ENCODE assay signal across 19 cellular contexts in genomic region chr1:156738916-156739315, GRCh38. TPM values are rescaled to one million over a fixed set of nuclear protein-coding genes. Genes with fewer than 3 reads are reported as not detected.
DNase-seq lines count a peak whose midpoint lies in the region; ATAC-seq and TF ChIP-seq lines count a peak whose summit lies in the region.
"Had no signal": no experiment of that assay in that cellular context is flagged by ENCODE, and none has a peak within 500 bp of the region (broad histone marks: within the 10 kb centered on the region; RNA-seq: fewer than 3 reads in every experiment).

No MANE protein-coding gene starts in this region.

- POLR2A ChIA-PET in T-cell (lab: Charles Lee): interaction anchor here (0.7 to 0.9 kb wide), 2 partner anchors 11 to 20 kb away, joined by 3 read pairs; no protein-coding TSS in a partner anchor

- no peak for ATAC-seq in activated naive CD4-positive, alpha-beta T cell treated with anti-CD3 and anti-CD28 coated beads, Interleukin-2, amount 50 U/mL, for 72 hours
- ATAC-seq in T-cell (replicated peaks in 1 of 4): no peak
- ATAC-seq in central memory CD8-positive, alpha-beta T cell (replicated peaks; ENCODE audit: extremely low read depth, poor library complexity, severe bottlenecking): no peak
- no peak for ATAC-seq in HG03521 (IDR thresholded peaks at IDR 0.05; ENCODE audit: unreplicated experiment)
- ATAC-seq: effector memory CD8-positive, alpha-beta T cell; HCT116; left lung; stimulated activated naive CD8-positive, alpha-beta T cell treated with anti-CD3 and anti-CD28 coated beads, Interleukin-15, amount 100 ng/mL, for 72 hours; upper lobe of right lung had no signal

- H3K4me1 Mint-ChIP-seq in activated naive CD4-positive, alpha-beta T cell treated with anti-CD3 and anti-CD28 coated beads, Interleukin-2, amount 50 U/mL, for 24 hours: peaks cover 23% of the 10 kb centered on the region
- H3K4me1 Mint-ChIP-seq in T-cell (peaks cover 31 to 37% (median 35%) of the 10 kb centered on the region in 3 donors), type B pancreatic cell (ENCODE audit: unreplicated experiment) (peaks cover 30% of the 10 kb centered on the region)
- peaks cover 21% of the 10 kb centered on the region for H3K4me1 Mint-ChIP-seq in central memory CD8-positive, alpha-beta T cell

- TF ChIP-seq CTCF in type B pancreatic cell (conservative IDR thresholded peaks at IDR 0.05): no peak

- H3K36me3 Mint-ChIP-seq in activated naive CD4-positive, alpha-beta T cell treated with anti-CD3 and anti-CD28 coated beads, Interleukin-2, amount 50 U/mL, for 24 hours: peaks cover 10% of the 10 kb centered on the region
- peaks cover 17 to 38% of the 10 kb centered on the region in 2 donors for H3K36me3 Mint-ChIP-seq in activated naive CD4-positive, alpha-beta T cell treated with anti-CD3 and anti-CD28 coated beads, Interleukin-2, amount 50 U/mL, for 72 hours
- H3K36me3 Mint-ChIP-seq in T-cell (peaks cover 23% of the 10 kb centered on the region), type B pancreatic cell (peaks cover 10% of the 10 kb centered on the region)
- H3K36me3 Mint-ChIP-seq in central memory CD8-positive, alpha-beta T cell (ENCODE audit: insufficient read depth): peaks cover 22% of the 10 kb centered on the region

- DNase-seq in activated naive CD4-positive, alpha-beta T cell treated with anti-CD3 and anti-CD28 coated beads, Interleukin-2, amount 50 U/mL, for 72 hours (ENCODE audit: low spot score in 2 of 2): no peak
- DNase-seq in T-cell (no peak), type B pancreatic cell (ENCODE audit: extremely low spot score, unreplicated experiment) (no peak), A172 (ENCODE audit: low spot score) (no peak)
- DNase-seq in central memory CD8-positive, alpha-beta T cell (ENCODE audit: low spot score in 2 of 2): no peak
- DNase-seq in activated CD4-positive, CD25-positive, alpha-beta regulatory T cell treated with anti-CD3 and anti-CD28 coated beads, Interleukin-2, amount 50 U/mL, for 72 hours: no peak
- DNase-seq: activated CD4-positive, alpha-beta T cell treated with anti-CD3 and anti-CD28 coated beads for 1 hour; amygdala; effector memory CD8-positive, alpha-beta T cell; left lung; NCI-H1417; NCI-H748 treated with DMSO at 0.1 percent for 48 hours; sigmoid colon; stimulated activated naive CD8-positive, alpha-beta T cell treated with anti-CD3 and anti-CD28 coated beads, Interleukin-15, amount 100 ng/mL, for 72 hours; T1000; upper lobe of right lung had no signal

- H3K9me3 Mint-ChIP-seq in activated naive CD4-positive, alpha-beta T cell treated with anti-CD3 and anti-CD28 coated beads, Interleukin-2, amount 50 U/mL, for 24 hours: no peaks in the 10 kb centered on the region
- H3K9me3 Mint-ChIP-seq in activated naive CD4-positive, alpha-beta T cell treated with anti-CD3 and anti-CD28 coated beads, Interleukin-2, amount 50 U/mL, for 72 hours: no peaks in the 10 kb centered on the region
- peaks cover 0 to 3% (median 0%) of the 10 kb centered on the region in 3 donors for H3K9me3 Mint-ChIP-seq in T-cell
- H3K9me3 Mint-ChIP-seq in central memory CD8-positive, alpha-beta T cell: no peaks in the 10 kb centered on the region
- H3K9me3 Mint-ChIP-seq in type B pancreatic cell: no peaks in the 10 kb centered on the region
- H3K9me3 Mint-ChIP-seq: stimulated activated naive CD8-positive, alpha-beta T cell treated with anti-CD3 and anti-CD28 coated beads, Interleukin-15, amount 100 ng/mL, for 72 hours had no signal

- no peaks in the 10 kb centered on the region for H3K27me3 Mint-ChIP-seq in activated naive CD4-positive, alpha-beta T cell treated with anti-CD3 and anti-CD28 coated beads, Interleukin-2, amount 50 U/mL, for 24 hours
- H3K27me3 Mint-ChIP-seq in T-cell (no peaks in the 10 kb centered on the region), type B pancreatic cell (no peaks in the 10 kb centered on the region)
- no peaks in the 10 kb centered on the region for H3K27me3 Mint-ChIP-seq in central memory CD8-positive, alpha-beta T cell
- H3K27me3 Mint-ChIP-seq: effector memory CD8-positive, alpha-beta T cell; stimulated activated naive CD8-positive, alpha-beta T cell treated with anti-CD3 and anti-CD28 coated beads, Interleukin-15, amount 100 ng/mL, for 72 hours had no signal

- H3K27ac Mint-ChIP-seq in activated naive CD4-positive, alpha-beta T cell treated with anti-CD3 and anti-CD28 coated beads, Interleukin-2, amount 50 U/mL, for 24 hours: peak overlapping the region; percentile 33
- peak overlapping the region in 1 of 2 donors; percentile 47 for H3K27ac Mint-ChIP-seq in activated naive CD4-positive, alpha-beta T cell treated with anti-CD3 and anti-CD28 coated beads, Interleukin-2, amount 50 U/mL, for 72 hours
- H3K27ac Mint-ChIP-seq in T-cell: peak overlapping the region; percentile 1 to 52
- H3K27ac Mint-ChIP-seq in central memory CD8-positive, alpha-beta T cell (ENCODE audit: low read depth): no peak overlapping the region
- H3K27ac Mint-ChIP-seq in type B pancreatic cell: peak overlapping the region; percentile 15
- H3K27ac Mint-ChIP-seq: effector memory CD8-positive, alpha-beta T cell had no signal

- peak overlapping the region; percentile 39 for H3K4me3 Mint-ChIP-seq in activated naive CD4-positive, alpha-beta T cell treated with anti-CD3 and anti-CD28 coated beads, Interleukin-2, amount 50 U/mL, for 24 hours
- peak overlapping the region; percentile 22 to 35 (median 22) for H3K4me3 Mint-ChIP-seq in T-cell
- peak overlapping the region; percentile 25 for H3K4me3 Mint-ChIP-seq in central memory CD8-positive, alpha-beta T cell
- H3K4me3 Mint-ChIP-seq in type B pancreatic cell: peak overlapping the region; percentile 74

- CTCF ChIA-PET in T-cell (lab: Charles Lee): interaction anchor here in 1 of 2 donors (1.2 kb wide), 1 partner anchor 13 kb away, joined by 6 read pairs; no protein-coding TSS in a partner anchor

RNA-seq across cellular contexts. Expression of gene MRPL24, which starts 2.0 kb away (rescaled TPM):
- total RNA-seq in activated naive CD4-positive, alpha-beta T cell treated with anti-CD3 and anti-CD28 coated beads, Interleukin-2, amount 50 U/mL, for 72 hours: 10 to 100 TPM; 61.4 to 70.4 TPM
- 10 to 100 TPM; 23.8 to 66.6 (median 52.6) TPM for total RNA-seq in T-cell
- total RNA-seq in type B pancreatic cell (ENCODE audit: low replicate concordance): 47.4 and 58.6 TPM in 2 replicates
- 133 and 138 TPM in 2 replicates for total RNA-seq in A172 (2014; rRNA removed; shearing (Covaris generic))

RNA-seq across cellular contexts. Expression of gene ISG20L2, which starts 10.3 kb away (rescaled TPM):
- 10 to 100 TPM; 46.2 to 50.7 TPM for total RNA-seq in activated naive CD4-positive, alpha-beta T cell treated with anti-CD3 and anti-CD28 coated beads, Interleukin-2, amount 50 U/mL, for 72 hours
- 10 to 100 TPM; 35.3 to 63.7 (median 44.3) TPM for total RNA-seq in T-cell
- 35.3 and 42.0 TPM in 2 replicates for total RNA-seq in type B pancreatic cell (ENCODE audit: low replicate concordance)
- total RNA-seq in A172 (2014; rRNA removed; shearing (Covaris generic)): 18.9 and 25.6 TPM in 2 replicates

RNA-seq across cellular contexts. Expression of gene METTL25B, which starts 10.6 kb away (rescaled TPM):
- total RNA-seq in activated naive CD4-positive, alpha-beta T cell treated with anti-CD3 and anti-CD28 coated beads, Interleukin-2, amount 50 U/mL, for 72 hours: 10 to 100 TPM; 39.4 to 64.9 TPM
- total RNA-seq in T-cell: 10 to 100 TPM; 13.0 to 36.1 (median 32.3) TPM
- total RNA-seq in type B pancreatic cell (ENCODE audit: low replicate concordance): 35.2 and 39.7 TPM in 2 replicates
- 4.9 and 5.7 TPM in 2 replicates for total RNA-seq in A172 (2014; rRNA removed; shearing (Covaris generic))

RNA-seq across cellular contexts. Expression of gene HDGF, which starts 12.6 kb away (rescaled TPM):
- 100 to 1,000 TPM; 281 to 325 TPM for total RNA-seq in activated naive CD4-positive, alpha-beta T cell treated with anti-CD3 and anti-CD28 coated beads, Interleukin-2, amount 50 U/mL, for 72 hours
- 100 to 1,000 TPM in 2 of 5 donors, 10 to 100 TPM in 3; 72.9 to 108 (median 90.3) TPM for total RNA-seq in T-cell
- 249 and 270 TPM in 2 replicates for total RNA-seq in type B pancreatic cell (ENCODE audit: low replicate concordance)
- 430 and 446 TPM in 2 replicates for total RNA-seq in A172 (2014; rRNA removed; shearing (Covaris generic))

RNA-seq across cellular contexts. Expression of gene PRCC, which starts 28.4 kb away (rescaled TPM):
- 10 to 100 TPM; 44.5 to 72.1 TPM for total RNA-seq in activated naive CD4-positive, alpha-beta T cell treated with anti-CD3 and anti-CD28 coated beads, Interleukin-2, amount 50 U/mL, for 72 hours
- 10 to 100 TPM; 55.3 to 67.7 (median 65.4) TPM for total RNA-seq in T-cell
- 79.1 and 81.8 TPM in 2 replicates for total RNA-seq in type B pancreatic cell (ENCODE audit: low replicate concordance)
- total RNA-seq in A172 (2014; rRNA removed; shearing (Covaris generic)): 40.3 and 51.5 TPM in 2 replicates

Comparison
In these comparisons a context has a peak if more than half of its experiments do, and no peak if none do; other contexts are left out.
1. H3K4me3 Mint-ChIP-seq: peak in every context shown above with its lines; median percentile 74 in type B pancreatic cell; 39 in activated naive CD4-positive, alpha-beta T cell treated with anti-CD3 and anti-CD28 coated beads, Interleukin-2, amount 50 U/mL, for 24 hours; 25 in central memory CD8-positive, alpha-beta T cell; 22 in T-cell.